ENCODE assay signal across 18 cellular contexts in genomic region chr13:98819382-98819781, GRCh38.
DNase-seq lines count a peak whose midpoint lies in the region; ATAC-seq and TF ChIP-seq lines count a peak whose summit lies in the region.
"Had no signal": no experiment of that assay in that cellular context is flagged by ENCODE, and none has a peak within 500 bp of the region (broad histone marks: within the 10 kb centered on the region; RNA-seq: fewer than 3 reads in every experiment).

No MANE protein-coding gene starts in this region.

- POLR2A ChIA-PET in IMR-90 (lab: Charles Lee; ENCODE audit: unreplicated experiment) = no interaction called here

- CTCF ChIA-PET in IMR-90 (lab: Yijun Ruan, JAX) = no interaction called here

- WGBS in IMR-90 (ENCODE audit: extremely low coverage in 2 of 2, insufficient read length in 1 of 2), 2 experiments = no CpG with 5 or more reads among the region's 5 CpGs
- WGBS in heart right ventricle, 2 donors = 72 to 73% methylated on average over 5 of the region's 5 CpGs
- 69% methylated on average over 5 of the region's 5 CpGs for WGBS in hepatocyte (ENCODE audit: low lambda C conversion rate, missing lambda C conversion rate)
- WGBS in smooth muscle cell (ENCODE audit: low lambda C conversion rate) = 53% methylated on average over 5 of the region's 5 CpGs

- no peak overlapping the region for H2AK5ac ChIP-seq in IMR-90 (ENCODE audit: low read depth, low read length)

- H3K18ac ChIP-seq in IMR-90 (ENCODE audit: low read depth, low read length) = no peak overlapping the region

- no peak overlapping the region for H4K8ac ChIP-seq in IMR-90 (ENCODE audit: low read depth in 2 of 2, low read length in 2 of 2)

- no peaks in the 10 kb centered on the region for H3K79me1 ChIP-seq in IMR-90 (ENCODE audit: low read depth in 1 of 2, low read length in 2 of 2)

- H4K20me1 ChIP-seq in IMR-90 (ENCODE audit: insufficient read depth, low read length) (no peaks in the 10 kb centered on the region), hepatocyte (ENCODE audit: insufficient read depth, poor library complexity, severe bottlenecking) (no peaks in the 10 kb centered on the region), smooth muscle cell (ENCODE audit: low read depth) (no peaks in the 10 kb centered on the region)
- H4K20me1 ChIP-seq: BLaER1 had no signal

- no peak overlapping the region for H2BK5ac ChIP-seq in IMR-90 (ENCODE audit: low read depth, low read length, poor library complexity, severe bottlenecking)

- H2BK120ac ChIP-seq in IMR-90 (ENCODE audit: low read depth, low read length) = no peak overlapping the region

- H3K9ac ChIP-seq in IMR-90 (ENCODE audit: low read depth, low read length) = no peak overlapping the region
- no peak overlapping the region for H3K9ac ChIP-seq in smooth muscle cell (ENCODE audit: low read depth)
- H3K9ac ChIP-seq: BLaER1 had no signal

- peak overlapping the region; percentile 19; the same call in 1 of the 2 replicates for H3K14ac ChIP-seq in IMR-90 (replicated peaks; ENCODE audit: low read depth, low read length)

- H4K91ac ChIP-seq in IMR-90 (ENCODE audit: insufficient read depth, low read depth, low read length) = no peak overlapping the region

- H2BK20ac ChIP-seq in IMR-90 (ENCODE audit: low read depth, low read length) = no peak overlapping the region

- no peak overlapping the region for H2BK15ac ChIP-seq in IMR-90 (ENCODE audit: low read depth, low read length)

- no TSS peak for BruUV-seq in IMR-90 (replicated peaks; lab: Mats Ljungman, UMichigan)

- TF ChIP-seq CTCF in IMR-90 (conservative IDR thresholded peaks at IDR 0.05; ENCODE audit: low read depth, low read length) = no peak
- TF ChIP-seq CTCF in heart right ventricle (IDR thresholded peaks at IDR 0.05) = no peak
- TF ChIP-seq CTCF in hepatocyte (IDR thresholded peaks at IDR 0.05; ENCODE audit: poor library complexity) = no peak
- TF ChIP-seq CTCF in smooth muscle cell (IDR thresholded peaks at IDR 0.05; ENCODE audit: borderline replicate concordance, insufficient read depth, poor library complexity, severe bottlenecking) = no peak

- no peaks in the 10 kb centered on the region for H3F3A ChIP-seq in smooth muscle cell (ENCODE audit: low read depth)

- intact Hi-C loops in IMR-90 (cut with micrococcal nuclease) (no loop called here), heart right ventricle (cut with DNase I) (no loop called here)

- no peak overlapping the region for H4K5ac ChIP-seq in IMR-90 (ENCODE audit: low read depth, low read length)

- H3K9me3 ChIP-seq in IMR-90 (ENCODE audit: control insufficient read depth, insufficient read depth, low read length) = no peaks in the 10 kb centered on the region
- no peaks in the 10 kb centered on the region for H3K9me3 ChIP-seq in heart right ventricle
- H3K9me3 ChIP-seq in hepatocyte (ENCODE audit: low read depth) = no peaks in the 10 kb centered on the region
- H3K9me3 ChIP-seq in smooth muscle cell (replicated peaks; ENCODE audit: low read depth) = no peaks in the 10 kb centered on the region
- H3K9me3 ChIP-seq: BLaER1, MG63 had no signal

- dilution Hi-C loops in IMR-90 (cut with HindIII; ENCODE audit: low sequenced_read_pairs, unreplicated experiment) = no loop called here

- H3K4me1 ChIP-seq in IMR-90 (ENCODE audit: control insufficient read depth, insufficient read depth, low read length) (peaks cover 2% of the 10 kb centered on the region; the same call in 1 of the 2 replicates), heart right ventricle (peaks cover 0 to 48% (median 30%) of the 10 kb centered on the region in 9 donors), hepatocyte (ENCODE audit: insufficient read depth) (peaks cover 37% of the 10 kb centered on the region), smooth muscle cell (ENCODE audit: low read depth) (peaks cover 10% of the 10 kb centered on the region)

- no peak for TF ChIP-seq RAD21 in IMR-90 (IDR thresholded peaks at IDR 0.05; ENCODE audit: low read length)

- no peak overlapping the region for H2AK9ac ChIP-seq in IMR-90 (replicated peaks; ENCODE audit: low read depth, low read length, poor library complexity)

- no peak overlapping the region for H3K4me3 ChIP-seq in IMR-90 (ENCODE audit: insufficient read depth, low read depth, low read length)
- H3K4me3 ChIP-seq in heart right ventricle = no peak overlapping the region
- no peak overlapping the region for H3K4me3 ChIP-seq in hepatocyte
- no peak overlapping the region for H3K4me3 ChIP-seq in smooth muscle cell
- H3K4me3 ChIP-seq: BLaER1, MG63 had no signal

- no peak for ATAC-seq in IMR-90 (ENCODE audit: low read depth)
- peak in 7 of 8 donors; percentile 39 to 84 (median 64) for ATAC-seq in heart right ventricle

- no peaks in the 10 kb centered on the region for H3K27me3 ChIP-seq in IMR-90 (ENCODE audit: control insufficient read depth, insufficient read depth, low read length)
- H3K27me3 ChIP-seq in heart right ventricle = no peaks in the 10 kb centered on the region
- no peaks in the 10 kb centered on the region for H3K27me3 ChIP-seq in hepatocyte
- H3K27me3 ChIP-seq in smooth muscle cell (ENCODE audit: low read depth) = no peaks in the 10 kb centered on the region
- H3K27me3 ChIP-seq: BLaER1, MG63 had no signal

- H3K27ac ChIP-seq in IMR-90 (ENCODE audit: insufficient read depth, low read length) (no peak overlapping the region), heart right ventricle (peak overlapping the region in 5 of 10 donors; percentile 11 to 47 (median 30)), hepatocyte (peak overlapping the region; percentile 59), smooth muscle cell (ENCODE audit: low read depth) (no peak overlapping the region)
- H3K27ac ChIP-seq: BLaER1 had no signal

- no peak for TF ChIP-seq POLR2A in IMR-90 (IDR thresholded peaks at IDR 0.05; ENCODE audit: low read depth, low read length)

- DNase-seq in IMR-90 = no peak
- peak in 1 of 2 donors; percentile 38 for DNase-seq in heart right ventricle
- no peak for DNase-seq in hepatocyte (ENCODE audit: low spot score)
- DNase-seq in smooth muscle cell (lab: John Stamatoyannopoulos, UW; ENCODE audit: unreplicated experiment) = no peak
- DNase-seq in activated T-cell treated with anti-CD3 and anti-CD28 coated beads, Interleukin-2, amount 50 U/mL, for 48 hours = no peak
- no peak for DNase-seq in NCI-H2196 (lab: John Stamatoyannopoulos, UW; ENCODE audit: unreplicated experiment)
- no peak for DNase-seq in stimulated activated CD4-positive, alpha-beta T cell treated with anti-CD3 and anti-CD28 coated beads, Interleukin-2, amount 100 ng/mL, for 24 hours
- DNase-seq: CD4-positive, CD25-positive, alpha-beta regulatory T cell; H7; KG1; MG63; NCI-H1105 treated with DMSO at 0.1 percent for 48 hours; NCI-H146; NCI-H1930; NCI-H446 treated with DMSO at 0.1 percent for 48 hours; RPMI8226; SHP77 treated with DMSO at 0.1 percent for 48 hours had no signal

- in situ Hi-C loops in IMR-90 (cut with MboI; ENCODE audit: low sequenced_read_pairs) = no loop called here

- H2AFZ ChIP-seq in IMR-90 (replicated peaks; ENCODE audit: low read length, poor library complexity) (no peak overlapping the region), hepatocyte (no peak overlapping the region), smooth muscle cell (ENCODE audit: low read depth) (peak overlapping the region; percentile 2)

- H3K4me2 ChIP-seq in IMR-90 (ENCODE audit: low read depth, low read length) = no peak overlapping the region
- H3K4me2 ChIP-seq in hepatocyte = no peak overlapping the region
- H3K4me2 ChIP-seq in smooth muscle cell = no peak overlapping the region
- H3K4me2 ChIP-seq: BLaER1 had no signal

- H3K36me3 ChIP-seq in IMR-90 (ENCODE audit: control insufficient read depth, insufficient read depth, low read length) (no peaks in the 10 kb centered on the region), heart right ventricle (peaks cover 0 to 92% (median 18%) of the 10 kb centered on the region in 9 donors), hepatocyte (replicated peaks; ENCODE audit: insufficient read depth, low read depth) (no peaks in the 10 kb centered on the region), smooth muscle cell (ENCODE audit: low read depth) (no peaks in the 10 kb centered on the region)
- H3K36me3 ChIP-seq: BLaER1, MG63 had no signal

- no peak overlapping the region for H3K4ac ChIP-seq in IMR-90 (ENCODE audit: low read depth, low read length)

- no peak overlapping the region for H3K23ac ChIP-seq in IMR-90 (ENCODE audit: low read depth, low read length)

- H3K56ac ChIP-seq in IMR-90 (ENCODE audit: extremely low read depth, insufficient read depth, low read length) = no peak overlapping the region

- peaks cover 5% of the 10 kb centered on the region; the same call in 1 of the 2 replicates for H3K9me1 ChIP-seq in IMR-90 (ENCODE audit: insufficient read depth, low read length)

- no peaks in the 10 kb centered on the region for H3K79me2 ChIP-seq in hepatocyte
- H3K79me2 ChIP-seq in smooth muscle cell (ENCODE audit: low read depth) = no peaks in the 10 kb centered on the region

- H3K9me2 ChIP-seq in hepatocyte (replicated peaks; ENCODE audit: insufficient read depth) = no peaks in the 10 kb centered on the region

TF ChIP-seq in IMR-90, 13 proteins besides CTCF, POLR2A, EP300 and RAD21:
- no peak for TF ChIP-seq MXI1 (IDR thresholded peaks at IDR 0.05; ENCODE audit: borderline replicate concordance, low read depth, low read length)
- TF ChIP-seq MAZ (IDR thresholded peaks at IDR 0.05; ENCODE audit: borderline replicate concordance, low read depth, low read length) = no peak
- TF ChIP-seq SMC3 (IDR thresholded peaks at IDR 0.05; ENCODE audit: low read depth, low read length) = no peak
- no peak for TF ChIP-seq MAFK (IDR thresholded peaks at IDR 0.05; ENCODE audit: low read depth, low read length)
- TF ChIP-seq RCOR1 (IDR thresholded peaks at IDR 0.05; ENCODE audit: insufficient replicate concordance, low read length) = no peak
- no peak for TF ChIP-seq CEBPB (IDR thresholded peaks at IDR 0.05; ENCODE audit: low read depth, low read length)
- TF ChIP-seq BHLHE40 (IDR thresholded peaks at IDR 0.05; ENCODE audit: low read depth, low read length) = no peak
- no peak for TF ChIP-seq CHD1 (IDR thresholded peaks at IDR 0.05; ENCODE audit: low read depth, low read length)
- TF ChIP-seq RFX5 (IDR thresholded peaks at IDR 0.05; ENCODE audit: low read depth, low read length) = no peak
- TF ChIP-seq NFE2L2 (IDR thresholded peaks at IDR 0.05; ENCODE audit: low read depth, low read length) = no peak
- no peak for TF ChIP-seq ELK1 (IDR thresholded peaks at IDR 0.05; ENCODE audit: borderline replicate concordance, low read depth, low read length)
- TF ChIP-seq FOS (IDR thresholded peaks at IDR 0.05; ENCODE audit: low read depth, low read length) = no peak
